1 cellular context compared by ENCODE assay signal in genomic region chr20:2749951-2750342, GRCh38.
TF ChIP-seq lines count a peak whose summit lies in the region.

No MANE protein-coding gene starts in this region.

TF ChIP-seq in HepG2, 621 proteins besides CTCF, POLR2A, EP300 and RAD21 (continued from another document and continues in another):
- TF ChIP-seq ZNF7 (CRISPR knock-in tag; IDR thresholded peaks at IDR 0.05) = no peak
- TF ChIP-seq SPEN (CRISPR knock-in tag; IDR thresholded peaks at IDR 0.05; ENCODE audit: low read depth) = no peak
- TF ChIP-seq ZBTB39 (CRISPR knock-in tag; IDR thresholded peaks at IDR 0.05) = no peak; the same call in 1 of the 2 replicates
- no peak for TF ChIP-seq RFXAP (CRISPR knock-in tag; IDR thresholded peaks at IDR 0.05; ENCODE audit: borderline replicate concordance)
- TF ChIP-seq ZNF512 (CRISPR knock-in tag; IDR thresholded peaks at IDR 0.05) = no peak
- TF ChIP-seq ZNF782 (CRISPR knock-in tag; IDR thresholded peaks at IDR 0.05; ENCODE audit: borderline replicate concordance) = no peak
- TF ChIP-seq NFYC (CRISPR knock-in tag; IDR thresholded peaks at IDR 0.05) = no peak
- no peak for TF ChIP-seq KLF13 (CRISPR knock-in tag; IDR thresholded peaks at IDR 0.05)
- no peak for TF ChIP-seq ZBTB25 (CRISPR knock-in tag; IDR thresholded peaks at IDR 0.05)
- no peak for TF ChIP-seq MYPOP (CRISPR knock-in tag; IDR thresholded peaks at IDR 0.05)
- no peak for TF ChIP-seq ZNF543 (CRISPR knock-in tag; IDR thresholded peaks at IDR 0.05)
- TF ChIP-seq AGO1 (IDR thresholded peaks at IDR 0.05; ENCODE audit: low read depth, low read length, poor library complexity, severe bottlenecking) = no peak
- TF ChIP-seq NFIB (CRISPR knock-in tag; IDR thresholded peaks at IDR 0.05; ENCODE audit: borderline replicate concordance) = no peak
- TF ChIP-seq ZNF547 (CRISPR knock-in tag; IDR thresholded peaks at IDR 0.05) = 0 out of 2 replicates have a peak, but pooled peaks have one; percentile 0
- no peak for TF ChIP-seq E2F1 (CRISPR knock-in tag; IDR thresholded peaks at IDR 0.05)
- no peak for TF ChIP-seq ZNF121 (CRISPR knock-in tag; IDR thresholded peaks at IDR 0.05)
- no peak for TF ChIP-seq THAP9 (CRISPR knock-in tag; IDR thresholded peaks at IDR 0.05; ENCODE audit: borderline replicate concordance)
- TF ChIP-seq NCOA1 (CRISPR knock-in tag; IDR thresholded peaks at IDR 0.05) = no peak
- TF ChIP-seq ZNF280B (CRISPR knock-in tag; IDR thresholded peaks at IDR 0.05; ENCODE audit: borderline replicate concordance) = 0 out of 2 replicates have a peak, but pooled peaks have one; percentile 3
- TF ChIP-seq RERE (CRISPR knock-in tag; IDR thresholded peaks at IDR 0.05; ENCODE audit: low read depth) = no peak
- no peak for TF ChIP-seq ZBTB37 (CRISPR knock-in tag; IDR thresholded peaks at IDR 0.05)
- TF ChIP-seq GATAD2A (CRISPR knock-in tag; IDR thresholded peaks at IDR 0.05) = no peak
- no peak for TF ChIP-seq ZNF766 (CRISPR knock-in tag; IDR thresholded peaks at IDR 0.05; ENCODE audit: borderline replicate concordance)
- TF ChIP-seq RFX1 (IDR thresholded peaks at IDR 0.05) = no peak
- 0 out of 2 replicates have a peak, but pooled peaks have one; percentile 13 for TF ChIP-seq ZBTB7B (CRISPR knock-in tag; IDR thresholded peaks at IDR 0.05)
- TF ChIP-seq HNF1B (CRISPR knock-in tag; IDR thresholded peaks at IDR 0.05) = 0 out of 2 replicates have a peak, but pooled peaks have one; percentile 22
- no peak for TF ChIP-seq KMT2B (CRISPR knock-in tag; IDR thresholded peaks at IDR 0.05)
- no peak for TF ChIP-seq ZFP91 (CRISPR knock-in tag; IDR thresholded peaks at IDR 0.05; ENCODE audit: borderline replicate concordance)
- peak; percentile 56; the same call in 1 of the 2 replicates for TF ChIP-seq ZBTB38 (CRISPR knock-in tag; IDR thresholded peaks at IDR 0.05)
- TF ChIP-seq HES4 (CRISPR knock-in tag; IDR thresholded peaks at IDR 0.05; ENCODE audit: borderline replicate concordance) = no peak
- no peak for TF ChIP-seq TEF (CRISPR knock-in tag; IDR thresholded peaks at IDR 0.05)
- no peak for TF ChIP-seq BCL6 (CRISPR knock-in tag; IDR thresholded peaks at IDR 0.05)
- TF ChIP-seq GATA4 (IDR thresholded peaks at IDR 0.05; ENCODE audit: borderline replicate concordance, low read depth) = no peak
